11 cellular contexts compared by ENCODE assay signal in the genomic region with DNA sequence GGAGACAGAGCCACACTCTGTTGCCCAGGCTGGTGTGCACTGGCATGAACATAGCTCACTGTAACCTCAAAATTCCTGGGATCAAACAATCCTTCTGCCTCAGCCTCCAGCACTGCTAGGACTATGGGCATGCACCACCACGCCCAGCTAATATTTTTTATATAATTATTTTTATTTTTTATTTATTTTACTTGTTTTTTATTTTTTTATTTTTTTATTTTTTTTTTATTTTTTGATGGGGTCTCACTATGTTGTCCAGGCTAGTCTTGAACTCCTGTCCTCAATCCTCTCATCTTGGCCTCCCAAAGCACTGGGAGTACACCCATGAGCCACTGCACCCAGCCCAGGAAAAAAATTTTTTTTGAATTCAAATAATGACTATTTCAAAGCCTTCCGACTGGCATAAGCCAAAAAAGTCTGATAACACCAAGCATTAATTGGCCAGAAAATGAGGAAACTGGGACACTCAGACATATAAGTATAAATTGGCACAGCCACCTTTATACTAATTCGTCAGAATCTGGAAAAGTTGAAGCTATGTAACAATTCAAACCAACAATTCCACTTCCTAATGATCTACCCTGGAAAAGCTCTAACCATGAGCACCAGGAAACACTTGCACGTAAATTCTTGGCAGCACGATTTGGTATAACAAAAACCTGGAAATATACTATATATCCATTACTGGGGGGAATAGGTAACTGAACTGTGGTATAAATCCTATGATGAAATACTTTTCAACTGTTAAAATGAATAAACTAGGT. TPM values are rescaled to one million over a fixed set of nuclear protein-coding genes. Genes with fewer than 3 reads are reported as not detected.
DNase-seq lines count a peak whose midpoint lies in the region; ATAC-seq and TF ChIP-seq lines count a peak whose summit lies in the region.
"Had no signal": no experiment of that assay in that cellular context is flagged by ENCODE, and none has a peak within 500 bp of the region (broad histone marks: within the 10 kb centered on the region; RNA-seq: fewer than 3 reads in every experiment).

No MANE protein-coding gene starts in this region.

- CTCF ChIA-PET in CD4-positive, alpha-beta T cell (lab: Charles Lee) = interaction anchor here (0.8 to 3.2 kb wide), 3 partner anchors 9 to 28 kb away, joined by 3 to 20 read pairs (median 5); no protein-coding TSS in a partner anchor

- H3K27ac Mint-ChIP-seq in CD4-positive, alpha-beta T cell = peak overlapping the region; percentile 92
- peak overlapping the region; percentile 91 to 96 (median 93) for H3K27ac Mint-ChIP-seq in IgD-negative memory B cell
- peak overlapping the region; percentile 89 for H3K27ac Mint-ChIP-seq in activated naive CD8-positive, alpha-beta T cell
- peak overlapping the region; percentile 96 to 97 for H3K27ac Mint-ChIP-seq in natural killer cell treated with Interleukin-12 subunit alpha and Interleukin-12 subunit beta and Interleukin-15 and Interleukin-18, amount 100 ng/mL, for 72 hours

- no peak for ATAC-seq in CD4-positive, alpha-beta T cell (ENCODE audit: poor library complexity)
- no peak for ATAC-seq in natural killer cell treated with Interleukin-12 subunit alpha and Interleukin-12 subunit beta and Interleukin-15 and Interleukin-18, amount 100 ng/mL, for 72 hours

- intact Hi-C loops in CD4-positive, alpha-beta T cell (cut with DNase I, micrococcal nuclease) = loop anchor here in 1 of 2 experiments (10.0 kb wide), 1 partner anchor 638 kb away; a partner anchor contains a TSS

- POLR2A ChIA-PET in CD4-positive, alpha-beta T cell (lab: Charles Lee) = interaction anchor here (0.8 to 3.9 kb wide), 15 partner anchors 9 to 237 kb away, joined by 3 to 171 read pairs (median 4); a partner anchor contains a TSS

- no peaks in the 10 kb centered on the region for H3K9me3 Mint-ChIP-seq in CD4-positive, alpha-beta T cell
- H3K9me3 Mint-ChIP-seq in IgD-negative memory B cell = no peaks in the 10 kb centered on the region
- H3K9me3 Mint-ChIP-seq in activated naive CD8-positive, alpha-beta T cell (ENCODE audit: low read depth) = no peaks in the 10 kb centered on the region
- H3K9me3 Mint-ChIP-seq in natural killer cell treated with Interleukin-12 subunit alpha and Interleukin-12 subunit beta and Interleukin-15 and Interleukin-18, amount 100 ng/mL, for 72 hours = no peaks in the 10 kb centered on the region

- H3K27me3 ChIP-seq in CD4-positive, alpha-beta T cell (ENCODE audit: control insufficient read depth, insufficient read depth, low read length) = no peaks in the 10 kb centered on the region
- H3K27me3 ChIP-seq: dorsolateral prefrontal cortex had no signal

- no peaks in the 10 kb centered on the region for H3K27me3 Mint-ChIP-seq in CD4-positive, alpha-beta T cell
- H3K27me3 Mint-ChIP-seq in IgD-negative memory B cell = no peaks in the 10 kb centered on the region
- H3K27me3 Mint-ChIP-seq in activated naive CD8-positive, alpha-beta T cell = no peaks in the 10 kb centered on the region
- H3K27me3 Mint-ChIP-seq in natural killer cell treated with Interleukin-12 subunit alpha and Interleukin-12 subunit beta and Interleukin-15 and Interleukin-18, amount 100 ng/mL, for 72 hours = no peaks in the 10 kb centered on the region

- H3K4me3 Mint-ChIP-seq in CD4-positive, alpha-beta T cell = peak overlapping the region; percentile 95
- peak overlapping the region; percentile 89 to 100 (median 96) for H3K4me3 Mint-ChIP-seq in IgD-negative memory B cell
- H3K4me3 Mint-ChIP-seq in activated naive CD8-positive, alpha-beta T cell = peak overlapping the region; percentile 100
- peak overlapping the region; percentile 88 for H3K4me3 Mint-ChIP-seq in natural killer cell treated with Interleukin-12 subunit alpha and Interleukin-12 subunit beta and Interleukin-15 and Interleukin-18, amount 100 ng/mL, for 72 hours

- peaks cover 60% of the 10 kb centered on the region for H3K4me1 Mint-ChIP-seq in CD4-positive, alpha-beta T cell (ENCODE audit: low read depth)
- H3K4me1 Mint-ChIP-seq in IgD-negative memory B cell = peaks cover 33 to 42% (median 35%) of the 10 kb centered on the region in 3 donors
- peaks cover 53% of the 10 kb centered on the region for H3K4me1 Mint-ChIP-seq in activated naive CD8-positive, alpha-beta T cell (ENCODE audit: low read depth)
- H3K4me1 Mint-ChIP-seq in natural killer cell treated with Interleukin-12 subunit alpha and Interleukin-12 subunit beta and Interleukin-15 and Interleukin-18, amount 100 ng/mL, for 72 hours (ENCODE audit: low read depth in 2 of 2) = peaks cover 56 to 61% of the 10 kb centered on the region in 2 donors

- no peaks in the 10 kb centered on the region for H3K9me3 ChIP-seq in CD4-positive, alpha-beta T cell (ENCODE audit: control insufficient read depth, low read length)

- DNase-seq in CD4-positive, alpha-beta T cell = no peak
- DNase-seq in natural killer cell treated with Interleukin-12 subunit alpha and Interleukin-12 subunit beta and Interleukin-15 and Interleukin-18, amount 100 ng/mL, for 72 hours (ENCODE audit: low spot score) = no peak
- DNase-seq in EL (no peak), GF-D8 (lab: John Stamatoyannopoulos, UW) (no peak), NAMALWA (ENCODE audit: low spot score) (no peak), mesenteric fat pad (ENCODE audit: low spot score) (no peak)
- DNase-seq: DMS79 treated with DMSO at 0.1 percent for 48 hours, dorsolateral prefrontal cortex, NCI-H1930 had no signal

- no peak for TF ChIP-seq CTCF in CD4-positive, alpha-beta T cell (IDR thresholded peaks at IDR 0.05)

- peaks cover 89% of the 10 kb centered on the region for H3K36me3 Mint-ChIP-seq in CD4-positive, alpha-beta T cell (ENCODE audit: low read depth)
- peaks cover 6% of the 10 kb centered on the region for H3K36me3 Mint-ChIP-seq in IgD-negative memory B cell
- peaks cover 21% of the 10 kb centered on the region for H3K36me3 Mint-ChIP-seq in activated naive CD8-positive, alpha-beta T cell
- H3K36me3 Mint-ChIP-seq in natural killer cell treated with Interleukin-12 subunit alpha and Interleukin-12 subunit beta and Interleukin-15 and Interleukin-18, amount 100 ng/mL, for 72 hours = peaks cover 19% of the 10 kb centered on the region

- H3K27ac ChIP-seq in CD4-positive, alpha-beta T cell (ENCODE audit: low read depth, low read length) = peak overlapping the region; percentile 63
- H3K27ac ChIP-seq: dorsolateral prefrontal cortex had no signal

RNA-seq across cellular contexts. Expression of a gene that starts 6.3 kb away (rescaled TPM):
- total RNA-seq in CD4-positive, alpha-beta T cell = 100 to 1,000 TPM; 169 to 178 TPM
- 93.1 TPM for polyA plus RNA-seq in IgD-negative memory B cell
- total RNA-seq in natural killer cell treated with Interleukin-12 subunit alpha and Interleukin-12 subunit beta and Interleukin-15 and Interleukin-18, amount 100 ng/mL, for 72 hours = 100 to 1,000 TPM in 1 of 2 donors, 10 to 100 TPM in 1; 88.2 to 104 TPM
- 35.0 TPM for total RNA-seq in mesenteric fat pad
